In genomic region chr19:13937479-13938360, GRCh38 we compare ENCODE assay signal across 1 cellular context.
TF ChIP-seq lines count a peak whose summit lies in the region.

No MANE protein-coding gene starts in this region.

TF ChIP-seq in A549, 52 proteins besides CTCF, POLR2A, EP300 and RAD21 (continued from another document):
- TF ChIP-seq MAX (IDR thresholded peaks at IDR 0.05), result no peak
